In the genomic region with DNA sequence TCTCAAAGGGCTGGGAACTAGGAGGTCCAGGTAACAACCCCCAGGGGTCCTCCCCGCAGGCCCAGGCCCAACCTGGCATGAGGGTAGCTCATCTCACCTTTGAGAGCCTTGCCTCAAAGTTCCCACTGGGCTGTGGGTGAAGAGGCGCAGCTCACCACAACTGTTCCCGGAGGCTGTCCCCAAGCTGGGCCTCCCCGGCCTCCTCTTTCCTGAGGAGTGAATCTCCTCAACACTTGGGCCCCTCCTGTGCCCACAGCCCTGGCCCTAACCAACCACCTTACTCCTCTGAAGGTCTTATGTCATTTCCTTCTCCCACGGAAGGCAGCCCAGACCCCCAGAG, we compare ENCODE assay signal across 14 cellular contexts. TPM values are rescaled to one million over a fixed set of nuclear protein-coding genes. Genes with fewer than 3 reads are reported as not detected.
DNase-seq lines count a peak whose midpoint lies in the region; ATAC-seq, FAIRE-seq and TF ChIP-seq lines count a peak whose summit lies in the region.
"Had no signal": no experiment of that assay in that cellular context is flagged by ENCODE, and none has a peak within 500 bp of the region (broad histone marks: within the 10 kb centered on the region; RNA-seq: fewer than 3 reads in every experiment).

No MANE protein-coding gene starts in this region.

- no peaks in the 10 kb centered on the region for H3K79me1 ChIP-seq in mesenchymal stem cell (replicated peaks; ENCODE audit: low read length, poor library complexity, severe bottlenecking)

- peak overlapping the region in 1 of 2 experiments; percentile 9 for H3K14ac ChIP-seq in mesenchymal stem cell (ENCODE audit: low read length in 2 of 2)

- CTCF ChIA-PET in activated CD8-positive, alpha-beta T cell treated with anti-CD3 and anti-CD28 coated beads, Interleukin-2, amount 10 ng/mL, durations not matched to agents 7 days and 5 days (lab: Charles Lee) = interaction anchor here (0.6 to 5.9 kb wide), 6 partner anchors 9 to 374 kb away, joined by 3 to 74 read pairs (median 24); no protein-coding TSS in a partner anchor
- CTCF ChIA-PET in activated CD8-positive, alpha-beta T cell treated with anti-CD3 and anti-CD28 coated beads for 36 hours (lab: Charles Lee) = interaction anchor here (1.5 to 6.3 kb wide), 9 partner anchors 9 to 374 kb away, joined by 4 to 74 read pairs (median 32); no protein-coding TSS in a partner anchor
- CTCF ChIA-PET in A549 (lab: Yijun Ruan, JAX) = interaction anchor here (0.6 to 26.0 kb wide), 30 partner anchors 11 to 372 kb away, joined by 3 to 452 read pairs (median 6); no protein-coding TSS in a partner anchor

- WGBS in A549 (ENCODE audit: missing lambda C conversion rate) = 66% methylated on average over 5 of the region's 5 CpGs
- WGBS in mesenchymal stem cell = 73% methylated on average over 5 of the region's 5 CpGs

- no peak for TF ChIP-seq EP300 in A549 (IDR thresholded peaks at IDR 0.05)

- peak overlapping the region; percentile 37 for H2AK5ac ChIP-seq in mesenchymal stem cell (ENCODE audit: low read length, severe bottlenecking)

- no peak overlapping the region for H3K23ac ChIP-seq in mesenchymal stem cell (ENCODE audit: low read length in 2 of 2)

- H3K27me3 Mint-ChIP-seq in activated CD8-positive, alpha-beta T cell treated with anti-CD3 and anti-CD28 coated beads, Interleukin-2, amount 10 ng/mL, durations not matched to agents 7 days and 5 days (ENCODE audit: low read depth) = peaks cover 20% of the 10 kb centered on the region
- H3K27me3 Mint-ChIP-seq in activated CD8-positive, alpha-beta T cell treated with anti-CD3 and anti-CD28 coated beads for 36 hours = peaks cover 37% of the 10 kb centered on the region

- POLR2A ChIA-PET in activated CD8-positive, alpha-beta T cell treated with anti-CD3 and anti-CD28 coated beads, Interleukin-2, amount 10 ng/mL, durations not matched to agents 7 days and 5 days (lab: Charles Lee) = no interaction called here
- POLR2A ChIA-PET in activated CD8-positive, alpha-beta T cell treated with anti-CD3 and anti-CD28 coated beads for 36 hours (lab: Charles Lee) = interaction anchor here (0.6 kb wide), 1 partner anchor 18 kb away, joined by 3 read pairs; no protein-coding TSS in a partner anchor
- POLR2A ChIA-PET in A549 (lab: Yijun Ruan, JAX) = no interaction called here

- TF ChIP-seq RAD21 in A549 (conservative IDR thresholded peaks at IDR 0.05 in 1 of 2, IDR thresholded peaks at IDR 0.05 in 1 of 2) = no peak

- no peak overlapping the region for H3K9ac ChIP-seq in mesenchymal stem cell (ENCODE audit: low read length)
- H3K9ac ChIP-seq: BLaER1 had no signal

- peak; percentile 10 for DNase-seq in activated CD8-positive, alpha-beta T cell treated with anti-CD3 and anti-CD28 coated beads, Interleukin-2, amount 10 ng/mL, durations not matched to agents 7 days and 5 days
- no peak for DNase-seq in activated CD8-positive, alpha-beta T cell treated with anti-CD3 and anti-CD28 coated beads for 36 hours
- DNase-seq in A549 (ENCODE audit: low read depth in 1 of 2, low spot score in 1 of 2) = no peak
- no peak for DNase-seq in mesenchymal stem cell
- peak; percentile 76 for DNase-seq in posterior vena cava (ENCODE audit: low spot score)
- DNase-seq in GOT3 (lab: John Stamatoyannopoulos, UW) = no peak
- no peak for DNase-seq in C1 segment of cervical spinal cord (lab: John Stamatoyannopoulos, UW)
- DNase-seq: Calu3; CD8-positive, alpha-beta T cell; GF-D8 had no signal

- peak overlapping the region; percentile 15 for H2BK120ac ChIP-seq in mesenchymal stem cell (ENCODE audit: low read depth, low read length)

- H3K4me3 ChIP-seq in A549 (no peak overlapping the region), mesenchymal stem cell (ENCODE audit: insufficient read depth in 1 of 2, low read depth in 1 of 2, low read length in 2 of 2) (no peak overlapping the region)
- H3K4me3 ChIP-seq: BLaER1, HAP-1 had no signal

- no peak overlapping the region for H3K27ac Mint-ChIP-seq in activated CD8-positive, alpha-beta T cell treated with anti-CD3 and anti-CD28 coated beads, Interleukin-2, amount 10 ng/mL, durations not matched to agents 7 days and 5 days
- no peak overlapping the region for H3K27ac Mint-ChIP-seq in activated CD8-positive, alpha-beta T cell treated with anti-CD3 and anti-CD28 coated beads for 36 hours
- H3K27ac Mint-ChIP-seq: CD8-positive, alpha-beta T cell had no signal

- H3K4me1 Mint-ChIP-seq in activated CD8-positive, alpha-beta T cell treated with anti-CD3 and anti-CD28 coated beads, Interleukin-2, amount 10 ng/mL, durations not matched to agents 7 days and 5 days (ENCODE audit: low read depth) = no peaks in the 10 kb centered on the region
- peaks cover 3% of the 10 kb centered on the region for H3K4me1 Mint-ChIP-seq in activated CD8-positive, alpha-beta T cell treated with anti-CD3 and anti-CD28 coated beads for 36 hours (ENCODE audit: low read depth)

- no peaks in the 10 kb centered on the region for H3K9me3 Mint-ChIP-seq in activated CD8-positive, alpha-beta T cell treated with anti-CD3 and anti-CD28 coated beads, Interleukin-2, amount 10 ng/mL, durations not matched to agents 7 days and 5 days (ENCODE audit: insufficient read depth)
- no peaks in the 10 kb centered on the region for H3K9me3 Mint-ChIP-seq in activated CD8-positive, alpha-beta T cell treated with anti-CD3 and anti-CD28 coated beads for 36 hours
- H3K9me3 Mint-ChIP-seq: CD8-positive, alpha-beta T cell had no signal

- peak overlapping the region in 1 of 2 experiments; percentile 2 for H3K4ac ChIP-seq in mesenchymal stem cell (ENCODE audit: low read depth in 1 of 2, low read length in 2 of 2)

- no peak for TF ChIP-seq CTCF in activated CD8-positive, alpha-beta T cell treated with anti-CD3 and anti-CD28 coated beads for 36 hours (IDR thresholded peaks at IDR 0.05)
- TF ChIP-seq CTCF in A549 (IDR thresholded peaks at IDR 0.05) = no peak

- no peak for TF ChIP-seq POLR2A in A549 (IDR thresholded peaks at IDR 0.05; ENCODE audit: low read length)

- ATAC-seq in activated CD8-positive, alpha-beta T cell treated with anti-CD3 and anti-CD28 coated beads, Interleukin-2, amount 10 ng/mL, durations not matched to agents 7 days and 5 days = no peak
- ATAC-seq in activated CD8-positive, alpha-beta T cell treated with anti-CD3 and anti-CD28 coated beads for 36 hours = no peak
- ATAC-seq in A549 = no peak
- ATAC-seq: CD8-positive, alpha-beta T cell had no signal

- H3K4me3 Mint-ChIP-seq in activated CD8-positive, alpha-beta T cell treated with anti-CD3 and anti-CD28 coated beads, Interleukin-2, amount 10 ng/mL, durations not matched to agents 7 days and 5 days = no peak overlapping the region
- no peak overlapping the region for H3K4me3 Mint-ChIP-seq in activated CD8-positive, alpha-beta T cell treated with anti-CD3 and anti-CD28 coated beads for 36 hours
- H3K4me3 Mint-ChIP-seq: CD8-positive, alpha-beta T cell had no signal

- no peaks in the 10 kb centered on the region for H3K9me3 ChIP-seq in A549
- no peaks in the 10 kb centered on the region for H3K9me3 ChIP-seq in mesenchymal stem cell (ENCODE audit: control insufficient read depth, low read length)
- H3K9me3 ChIP-seq: BLaER1, HAP-1 had no signal

- H3K18ac ChIP-seq in mesenchymal stem cell (ENCODE audit: low read depth in 1 of 2, low read length in 2 of 2) = no peak overlapping the region

- no peak for FAIRE-seq in A549 (lab: Jason Lieb, UNC)

- no peaks in the 10 kb centered on the region for H3K36me3 Mint-ChIP-seq in activated CD8-positive, alpha-beta T cell treated with anti-CD3 and anti-CD28 coated beads, Interleukin-2, amount 10 ng/mL, durations not matched to agents 7 days and 5 days (ENCODE audit: low read depth)
- no peaks in the 10 kb centered on the region for H3K36me3 Mint-ChIP-seq in activated CD8-positive, alpha-beta T cell treated with anti-CD3 and anti-CD28 coated beads for 36 hours (ENCODE audit: low read depth)
- H3K36me3 Mint-ChIP-seq: CD8-positive, alpha-beta T cell had no signal

- intact Hi-C loops in activated CD8-positive, alpha-beta T cell treated with anti-CD3 and anti-CD28 coated beads for 36 hours (cut with micrococcal nuclease) = loop anchor here (5.0 kb wide), 1 partner anchor 326 kb away; no protein-coding TSS in a partner anchor
- intact Hi-C loops in posterior vena cava (cut with DNase I) = loop anchor here (5.0 to 10.0 kb wide), 3 partner anchors 121 to 326 kb away; no protein-coding TSS in a partner anchor

- peak overlapping the region; percentile 88 for H2BK15ac ChIP-seq in mesenchymal stem cell (ENCODE audit: low read depth, poor library complexity, severe bottlenecking)

- H4K8ac ChIP-seq in mesenchymal stem cell (ENCODE audit: low read length) = no peak overlapping the region

- H3K27me3 ChIP-seq in mesenchymal stem cell (ENCODE audit: control insufficient read depth in 1 of 2, insufficient read depth in 1 of 2, low read length in 2 of 2) = peaks cover 0 to 5% of the 10 kb centered on the region in 2 experiments
- H3K27me3 ChIP-seq: BLaER1 had no signal

- H3K36me3 ChIP-seq in mesenchymal stem cell (ENCODE audit: control insufficient read depth in 1 of 2, insufficient read depth in 2 of 2, low read depth in 1 of 2, low read length in 2 of 2) = no peaks in the 10 kb centered on the region
- H3K36me3 ChIP-seq: BLaER1, HAP-1 had no signal

- no peak overlapping the region for H3K4me2 ChIP-seq in A549
- H3K4me2 ChIP-seq in mesenchymal stem cell (ENCODE audit: low read length, poor library complexity, severe bottlenecking) = no peak overlapping the region
- H3K4me2 ChIP-seq: BLaER1 had no signal

- H3K4me1 ChIP-seq in A549 (peaks cover 26% of the 10 kb centered on the region), mesenchymal stem cell (ENCODE audit: control insufficient read depth, insufficient read depth, low read depth, low read length) (peaks cover 22% of the 10 kb centered on the region)
- H3K4me1 ChIP-seq: HAP-1 had no signal

- H2BK12ac ChIP-seq in mesenchymal stem cell (ENCODE audit: low read length in 2 of 2) = peak overlapping the region; percentile 33 to 73

- H3K27ac ChIP-seq in A549 = peak overlapping the region; percentile 51 to 64; a peak in 5 of 6 replicates
- no peak overlapping the region for H3K27ac ChIP-seq in mesenchymal stem cell (ENCODE audit: low read length, poor library complexity, severe bottlenecking)
- H3K27ac ChIP-seq: 22Rv1, BLaER1, HL-60 had no signal

- H4K91ac ChIP-seq in mesenchymal stem cell (ENCODE audit: low read length) = peak overlapping the region; percentile 62

- no peak overlapping the region for H2BK5ac ChIP-seq in mesenchymal stem cell (ENCODE audit: low read depth, low read length, poor library complexity, severe bottlenecking)

- no peak overlapping the region for H2AFZ ChIP-seq in mesenchymal stem cell (ENCODE audit: low read depth, low read length)

RNA-seq across cellular contexts. Expression of a gene that starts 27.5 kb away (rescaled TPM):
- not detected for total RNA-seq in activated CD8-positive, alpha-beta T cell treated with anti-CD3 and anti-CD28 coated beads, Interleukin-2, amount 10 ng/mL, durations not matched to agents 7 days and 5 days
- not detected for total RNA-seq in activated CD8-positive, alpha-beta T cell treated with anti-CD3 and anti-CD28 coated beads for 36 hours
- polyA plus RNA-seq in A549 (2011; rRNA removed) (2.0 and 2.4 TPM in 2 replicates), A549 (2017; fragmentation: RNase III; extraction: RNeasy Plus Mini Kit Qiagen cat#74134 plus additional on column Dnase treatment) (1.8 to 2.4 TPM (median 2.3 TPM) in 3 replicates)
- 1.3 and 1.7 TPM in 2 replicates for polyA plus RNA-seq in A549 (2012; cell fraction: cytosol; rRNA removed)
- polyA plus RNA-seq in A549 (2012; cell fraction: nucleus; rRNA removed) = 1.5 and 1.8 TPM in 2 replicates
- 1.9 and 2.6 TPM in 2 replicates for polyA minus RNA-seq in A549 (2011; rRNA and poly(A)+ RNA removed)
- polyA plus RNA-seq in mesenchymal stem cell (2013, experiment 1 of 2) = 6.0 TPM
- 6.3 TPM for polyA plus RNA-seq in mesenchymal stem cell (2013, experiment 2 of 2)
- 10 to 100 TPM in 1 of 2 donors, 1 to 10 TPM in 1; 7.2 to 11.7 TPM for total RNA-seq in posterior vena cava

Comparison
In these comparisons a context has a peak if more than half of its experiments do, and no peak if none do; other contexts are left out.
1. DNase-seq: peak in activated CD8-positive, alpha-beta T cell treated with anti-CD3 and anti-CD28 coated beads, Interleukin-2, amount 10 ng/mL, durations not matched to agents 7 days and 5 days (single experiment) and posterior vena cava (single experiment); none in activated CD8-positive, alpha-beta T cell treated with anti-CD3 and anti-CD28 coated beads for 36 hours (single experiment), A549 (0 of 2), mesenchymal stem cell (single experiment), GOT3 (single experiment) and C1 segment of cervical spinal cord (0 of 14).
2. RNA of a gene that starts 27.5 kb away (total RNA-seq): 7.2 to 11.7 TPM in posterior vena cava; not detected in activated CD8-positive, alpha-beta T cell treated with anti-CD3 and anti-CD28 coated beads for 36 hours and not detected in activated CD8-positive, alpha-beta T cell treated with anti-CD3 and anti-CD28 coated beads, Interleukin-2, amount 10 ng/mL, durations not matched to agents 7 days and 5 days; every median in the first group is over 4 times any median in the second.